14 cellular contexts compared by ENCODE assay signal in the genomic region with DNA sequence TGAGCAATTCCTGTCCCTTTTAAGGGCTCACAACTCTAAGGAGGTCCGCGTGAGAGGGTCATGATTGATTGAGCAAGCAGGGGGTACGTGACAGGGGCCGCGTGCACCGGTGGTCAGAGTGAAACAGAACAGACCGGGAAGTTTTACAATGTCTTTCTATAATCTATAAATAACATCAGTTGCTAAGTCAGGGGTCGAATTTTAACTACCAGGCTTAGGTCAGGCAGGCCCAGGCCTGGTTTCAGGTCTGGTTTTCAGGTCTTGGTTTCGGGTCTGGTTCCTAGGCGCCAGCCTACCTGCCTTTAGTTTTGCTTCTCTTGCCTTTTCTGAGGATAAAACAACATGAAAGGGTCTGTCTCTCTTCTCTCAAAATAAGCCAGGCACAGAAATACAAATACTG.
A peak's percentile ranks its signal among the peaks of the same experiment; 100 is the strongest.
DNase-seq lines count a peak whose midpoint lies in the region; ATAC-seq and TF ChIP-seq lines count a peak whose summit lies in the region.
"Had no signal": no experiment of that assay in that cellular context is flagged by ENCODE, and none has a peak within 500 bp of the region (broad histone marks: within the 10 kb centered on the region; RNA-seq: fewer than 3 reads in every experiment).

No MANE protein-coding gene starts in this region.

- DNase-seq in glutamatergic neuron (no peak), NCI-H2196 treated with DMSO at 0.1 percent for 48 hours (lab: John Stamatoyannopoulos, UW; ENCODE audit: unreplicated experiment) (no peak), amygdala (lab: John Stamatoyannopoulos, UW) (no peak), mesenteric fat pad (ENCODE audit: low spot score) (no peak)
- DNase-seq in activated T-cell treated with anti-CD3 and anti-CD28 coated beads, Interleukin-2, amount 50 U/mL, for 4 hours, result no peak
- DNase-seq: activated CD4-positive, CD25-positive, alpha-beta regulatory T cell; effector CD8-positive, alpha-beta T cell; IMR-90; NCI-H1694 treated with DMSO at 0.1 percent for 48 hours had no signal

- peaks cover 8% of the 10 kb centered on the region for H3K9me3 Mint-ChIP-seq in glutamatergic neuron (ENCODE audit: unreplicated experiment)
- H3K9me3 Mint-ChIP-seq in activated T-cell treated with anti-CD3 and anti-CD28 coated beads, Interleukin-2, amount 50 U/mL, for 4 hours, result no peaks in the 10 kb centered on the region

- H3K4me3 Mint-ChIP-seq in glutamatergic neuron (ENCODE audit: unreplicated experiment), result no peak overlapping the region
- no peak overlapping the region for H3K4me3 Mint-ChIP-seq in activated T-cell treated with anti-CD3 and anti-CD28 coated beads, Interleukin-2, amount 50 U/mL, for 4 hours
- H3K4me3 Mint-ChIP-seq: natural killer cell treated with Interleukin-12 subunit alpha and Interleukin-12 subunit beta and Interleukin-15 and Interleukin-18, amount 100 ng/mL, for 72 hours had no signal

- H3K27me3 Mint-ChIP-seq in glutamatergic neuron (ENCODE audit: unreplicated experiment), result peaks cover 1% of the 10 kb centered on the region
- H3K27me3 Mint-ChIP-seq in activated T-cell treated with anti-CD3 and anti-CD28 coated beads, Interleukin-2, amount 50 U/mL, for 4 hours (ENCODE audit: low read depth), result no peaks in the 10 kb centered on the region
- H3K27me3 Mint-ChIP-seq: natural killer cell treated with Interleukin-12 subunit alpha and Interleukin-12 subunit beta and Interleukin-15 and Interleukin-18, amount 100 ng/mL, for 72 hours had no signal

- ATAC-seq in GM18909 (IDR thresholded peaks at IDR 0.05; ENCODE audit: poor library complexity, unreplicated experiment) (peak; percentile 64), GM21717 (IDR thresholded peaks at IDR 0.05; ENCODE audit: unreplicated experiment) (peak; percentile 42), HG03095 (IDR thresholded peaks at IDR 0.05; ENCODE audit: unreplicated experiment) (peak; percentile 51)
- ATAC-seq in activated T-cell treated with anti-CD3 and anti-CD28 coated beads, Interleukin-2, amount 50 U/mL, for 4 hours, result no peak
- ATAC-seq: natural killer cell treated with Interleukin-12 subunit alpha and Interleukin-12 subunit beta and Interleukin-15 and Interleukin-18, amount 100 ng/mL, for 72 hours; sciatic nerve had no signal

- H3K27ac Mint-ChIP-seq in glutamatergic neuron (ENCODE audit: unreplicated experiment), result peak overlapping the region; percentile 6
- H3K27ac Mint-ChIP-seq: natural killer cell treated with Interleukin-12 subunit alpha and Interleukin-12 subunit beta and Interleukin-15 and Interleukin-18, amount 100 ng/mL, for 72 hours had no signal

- H3K36me3 Mint-ChIP-seq in glutamatergic neuron (ENCODE audit: unreplicated experiment), result no peaks in the 10 kb centered on the region
- H3K36me3 Mint-ChIP-seq in activated T-cell treated with anti-CD3 and anti-CD28 coated beads, Interleukin-2, amount 50 U/mL, for 4 hours (ENCODE audit: insufficient read depth), result no peaks in the 10 kb centered on the region
- H3K36me3 Mint-ChIP-seq: natural killer cell treated with Interleukin-12 subunit alpha and Interleukin-12 subunit beta and Interleukin-15 and Interleukin-18, amount 100 ng/mL, for 72 hours had no signal

- peaks cover 51% of the 10 kb centered on the region for H3K4me1 Mint-ChIP-seq in glutamatergic neuron (ENCODE audit: low read depth, unreplicated experiment)
- H3K4me1 Mint-ChIP-seq in activated T-cell treated with anti-CD3 and anti-CD28 coated beads, Interleukin-2, amount 50 U/mL, for 4 hours (ENCODE audit: low read depth), result no peaks in the 10 kb centered on the region

- no peak for TF ChIP-seq CTCF in glutamatergic neuron (IDR thresholded peaks at IDR 0.05; ENCODE audit: partially characterized antibody, unreplicated experiment)

Comparison
In these comparisons a context has a peak if more than half of its experiments do, and no peak if none do; other contexts are left out.
1. ATAC-seq: peak in GM18909 (single experiment), GM21717 (single experiment) and HG03095 (single experiment); none in activated T-cell treated with anti-CD3 and anti-CD28 coated beads, Interleukin-2, amount 50 U/mL, for 4 hours (0 of 2).